17 cellular contexts compared by ENCODE assay signal in genomic region chr11:129593098-129593497, GRCh38.
DNase-seq lines count a peak whose midpoint lies in the region; ATAC-seq and TF ChIP-seq lines count a peak whose summit lies in the region.
"Had no signal": no experiment of that assay in that cellular context is flagged by ENCODE, and none has a peak within 500 bp of the region (broad histone marks: within the 10 kb centered on the region; RNA-seq: fewer than 3 reads in every experiment).

No MANE protein-coding gene starts in this region.

- H3K27me3 Mint-ChIP-seq in CD8-positive, alpha-beta memory T cell = peaks cover 0 to 2% of the 10 kb centered on the region in 2 donors
- H3K27me3 Mint-ChIP-seq: T-helper 17 cell had no signal

- peaks cover 0 to 3% (median 2%) of the 10 kb centered on the region in 5 donors for H3K9me3 Mint-ChIP-seq in CD8-positive, alpha-beta memory T cell

- no peak overlapping the region for H2BK15ac ChIP-seq in mesendoderm (replicated peaks; ENCODE audit: low read depth)

- H3K36me3 ChIP-seq in body of pancreas (replicated peaks in 1 of 2; ENCODE audit: insufficient read depth in 1 of 2, low read depth in 2 of 2) = no peaks in the 10 kb centered on the region
- no peaks in the 10 kb centered on the region for H3K36me3 ChIP-seq in mesendoderm (ENCODE audit: control insufficient read depth, insufficient read depth, low read length)
- no peaks in the 10 kb centered on the region for H3K36me3 ChIP-seq in CD8-positive, alpha-beta memory T cell (ENCODE audit: insufficient read depth, low read length)
- no peaks in the 10 kb centered on the region for H3K36me3 ChIP-seq in heart left ventricle
- H3K36me3 ChIP-seq: transverse colon had no signal

- H4K8ac ChIP-seq in mesendoderm (ENCODE audit: low read depth, low read length) = no peak overlapping the region

- no peaks in the 10 kb centered on the region for H3K79me1 ChIP-seq in mesendoderm (ENCODE audit: low read length)

- H3K4me1 ChIP-seq in body of pancreas = peaks cover 5% of the 10 kb centered on the region
- peaks cover 25% of the 10 kb centered on the region for H3K4me1 ChIP-seq in mesendoderm (ENCODE audit: control insufficient read depth, low read depth, low read length)
- H3K4me1 ChIP-seq in CD8-positive, alpha-beta memory T cell (ENCODE audit: insufficient read depth, low read length) = no peaks in the 10 kb centered on the region
- no peaks in the 10 kb centered on the region for H3K4me1 ChIP-seq in heart left ventricle
- H3K4me1 ChIP-seq: transverse colon had no signal

- H4K5ac ChIP-seq in mesendoderm (ENCODE audit: low read length) = peak overlapping the region; percentile 16

- no peak overlapping the region for H3K4ac ChIP-seq in mesendoderm (ENCODE audit: low read depth, low read length)

- H3K27ac Mint-ChIP-seq in CD8-positive, alpha-beta memory T cell = no peak overlapping the region
- H3K27ac Mint-ChIP-seq: activated naive CD4-positive, alpha-beta T cell treated with anti-CD3 and anti-CD28 coated beads for 36 hours; memory B cell; T-helper 17 cell had no signal

- H3K4me1 Mint-ChIP-seq in CD8-positive, alpha-beta memory T cell = no peaks in the 10 kb centered on the region
- H3K4me1 Mint-ChIP-seq: memory B cell, T-helper 17 cell had no signal

- no peak overlapping the region for H3K4me2 ChIP-seq in mesendoderm (ENCODE audit: low read length)

- intact Hi-C loops in body of pancreas (cut with DNase I) = no loop called here
- intact Hi-C loops in heart left ventricle (cut with DNase I) = no loop called here

- H3K18ac ChIP-seq in mesendoderm (ENCODE audit: low read length) = peak overlapping the region; percentile 31

- 59 to 76% methylated on average over 2 of the region's 2 CpGs for WGBS in body of pancreas, 2 donors
- no CpG with 5 or more reads among the region's 2 CpGs for WGBS in mesendoderm (ENCODE audit: extremely low coverage, insufficient coverage, low lambda C conversion rate)
- WGBS in heart left ventricle, 4 donors = 84 to 90% (median 86%) methylated on average over 2 of the region's 2 CpGs

- no peak overlapping the region for H3K23ac ChIP-seq in mesendoderm (ENCODE audit: low read length)

- CTCF ChIA-PET in CD8-positive, alpha-beta memory T cell (lab: Charles Lee) = no interaction called here

- H3K4me3 Mint-ChIP-seq in CD8-positive, alpha-beta memory T cell = no peak overlapping the region
- H3K4me3 Mint-ChIP-seq: activated naive CD4-positive, alpha-beta T cell treated with anti-CD3 and anti-CD28 coated beads for 36 hours; memory B cell; T-helper 17 cell had no signal

- H3K27ac ChIP-seq in body of pancreas (peak overlapping the region in 2 of 4 donors; percentile 11 to 15), mesendoderm (ENCODE audit: low read depth, low read length) (no peak overlapping the region), heart left ventricle (no peak overlapping the region)
- no peak overlapping the region for H3K27ac ChIP-seq in CD8-positive, alpha-beta memory T cell (ENCODE audit: low read depth, low read length)
- H3K27ac ChIP-seq: transverse colon had no signal

- ATAC-seq in body of pancreas (peak; percentile 30), HG03460 (IDR thresholded peaks at IDR 0.05; ENCODE audit: unreplicated experiment) (no peak), heart left ventricle (no peak)
- ATAC-seq: activated CD4-positive, CD25-positive, alpha-beta regulatory T cell treated with anti-CD3 and anti-CD28 coated beads, Interleukin-2, amount 50 U/mL, for 24 hours; T-helper 17 cell had no signal

- no peak overlapping the region for H2BK120ac ChIP-seq in mesendoderm (ENCODE audit: low read depth, low read length)

- POLR2A ChIA-PET in CD8-positive, alpha-beta memory T cell (lab: Charles Lee) = no interaction called here

- no peak overlapping the region for H2AK5ac ChIP-seq in mesendoderm (ENCODE audit: low read length)

- H3K56ac ChIP-seq in mesendoderm (ENCODE audit: low read length) = peak overlapping the region; percentile 53

- H3K9ac ChIP-seq in mesendoderm (ENCODE audit: low read length) = no peak overlapping the region

- peak; percentile 77 for DNase-seq in DMS153 treated with DMSO at 0.1 percent for 48 hours (lab: John Stamatoyannopoulos, UW; ENCODE audit: unreplicated experiment)
- DNase-seq in M059J (ENCODE audit: low read depth) = peak; percentile 44
- peak in 2 of 4 donors; percentile 53 to 64 for DNase-seq in body of pancreas
- DNase-seq in mesendoderm = peak; percentile 92
- no peak for DNase-seq in CD8-positive, alpha-beta memory T cell
- DNase-seq in heart left ventricle = no peak
- DNase-seq in C1 segment of cervical spinal cord (lab: John Stamatoyannopoulos, UW) = no peak
- DNase-seq: activated CD8-positive, alpha-beta memory T cell treated with anti-CD3 and anti-CD28 coated beads, Interleukin-2, amount 50 U/mL, for 48 hours; activated naive CD4-positive, alpha-beta T cell treated with anti-CD3 and anti-CD28 coated beads for 36 hours; DMS 273 treated with DMSO at 0.1 percent for 48 hours; NCI-H446 treated with DMSO at 0.1 percent for 48 hours; stimulated activated CD4-positive, alpha-beta T cell treated with anti-CD3 and anti-CD28 coated beads, Interleukin-4, amount 100 ng/mL, for 4 hours; T-helper 17 cell; transverse colon had no signal

- H3K36me3 Mint-ChIP-seq in CD8-positive, alpha-beta memory T cell = peaks cover 0 to 4% (median 0%) of the 10 kb centered on the region in 3 donors
- H3K36me3 Mint-ChIP-seq: memory B cell had no signal

- H2BK5ac ChIP-seq in mesendoderm (ENCODE audit: low read length) = no peak overlapping the region

- H3K9me3 ChIP-seq in body of pancreas = no peaks in the 10 kb centered on the region
- H3K9me3 ChIP-seq in CD8-positive, alpha-beta memory T cell (ENCODE audit: low read length) = no peaks in the 10 kb centered on the region
- H3K9me3 ChIP-seq in heart left ventricle = no peaks in the 10 kb centered on the region
- H3K9me3 ChIP-seq: transverse colon had no signal

- H3K4me3 ChIP-seq in body of pancreas (no peak overlapping the region), mesendoderm (ENCODE audit: low read length) (no peak overlapping the region), heart left ventricle (no peak overlapping the region)
- no peak overlapping the region for H3K4me3 ChIP-seq in CD8-positive, alpha-beta memory T cell (ENCODE audit: low read length)
- H3K4me3 ChIP-seq: transverse colon had no signal

- TF ChIP-seq CTCF in body of pancreas (IDR thresholded peaks at IDR 0.05) (no peak), heart left ventricle (IDR thresholded peaks at IDR 0.05) (no peak)

- H3K27me3 ChIP-seq in body of pancreas (no peaks in the 10 kb centered on the region), mesendoderm (ENCODE audit: insufficient read depth, low read length, poor library complexity) (no peaks in the 10 kb centered on the region), heart left ventricle (peaks cover 0 to 21% (median 0%) of the 10 kb centered on the region in 9 donors)
- no peaks in the 10 kb centered on the region for H3K27me3 ChIP-seq in CD8-positive, alpha-beta memory T cell (ENCODE audit: insufficient read depth, low read length, poor library complexity, severe bottlenecking)
- H3K27me3 ChIP-seq: transverse colon had no signal

- no peak for TF ChIP-seq POLR2A in body of pancreas (IDR thresholded peaks at IDR 0.05)
- no peak for TF ChIP-seq POLR2A in heart left ventricle (IDR thresholded peaks at IDR 0.05)

- no peaks in the 10 kb centered on the region for H3K79me2 ChIP-seq in mesendoderm (ENCODE audit: control insufficient read depth, insufficient read depth, low read length)

Comparison
In these comparisons a context has a peak if more than half of its experiments do, and no peak if none do; other contexts are left out.
1. DNase-seq: peak in DMS153 treated with DMSO at 0.1 percent for 48 hours (single experiment), M059J (single experiment) and mesendoderm (single experiment); none in CD8-positive, alpha-beta memory T cell (0 of 5), heart left ventricle (0 of 5) and C1 segment of cervical spinal cord (0 of 14).